ENCODE assay signal across 14 cellular contexts in the genomic region with DNA sequence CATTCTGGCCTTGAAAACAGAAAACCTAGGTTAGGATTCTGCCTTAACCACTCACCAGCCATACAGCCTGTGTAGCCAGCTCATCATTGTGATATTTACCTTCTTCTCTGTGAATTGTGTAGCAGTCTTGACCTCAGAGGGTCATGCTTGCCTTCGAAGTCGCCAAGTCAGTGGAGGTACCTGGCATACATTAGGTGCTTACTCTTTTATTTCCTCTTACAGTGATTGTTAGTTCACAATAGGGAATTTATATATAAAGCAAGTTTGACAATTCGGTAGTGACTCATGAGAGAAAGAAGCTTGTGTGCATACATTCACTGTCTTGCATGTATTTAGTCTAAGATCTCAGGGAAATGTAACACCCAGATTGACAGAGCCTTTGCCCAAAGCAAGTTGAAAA.
DNase-seq lines count a peak whose midpoint lies in the region; TF ChIP-seq lines count a peak whose summit lies in the region.
"Had no signal": no experiment of that assay in that cellular context is flagged by ENCODE, and none has a peak within 500 bp of the region (broad histone marks: within the 10 kb centered on the region; RNA-seq: fewer than 3 reads in every experiment).

No MANE protein-coding gene starts in this region.

- no peaks in the 10 kb centered on the region for H3K9me3 ChIP-seq in endodermal cell (ENCODE audit: control insufficient read depth, low read length)
- H3K9me3 ChIP-seq: A549, BE2C had no signal

- H3K27ac ChIP-seq in endodermal cell (ENCODE audit: low read depth, low read length) = no peak overlapping the region
- H3K27ac ChIP-seq: A549, C4-2B, HL-60 had no signal

- peaks cover 31% of the 10 kb centered on the region for H3K4me1 Mint-ChIP-seq in endodermal cell
- H3K4me1 Mint-ChIP-seq: CD4-positive, alpha-beta memory T cell had no signal

- no peak overlapping the region for H3K4me3 ChIP-seq in endodermal cell (ENCODE audit: low read length)
- H3K4me3 ChIP-seq: A549 had no signal

- no peaks in the 10 kb centered on the region for H3K36me3 ChIP-seq in endodermal cell (ENCODE audit: control insufficient read depth, insufficient read depth, low read length)
- H3K36me3 ChIP-seq: BE2C had no signal

- H3K36me3 Mint-ChIP-seq in endodermal cell (ENCODE audit: low read depth) = no peaks in the 10 kb centered on the region

- TF ChIP-seq CTCF in endodermal cell (conservative IDR thresholded peaks at IDR 0.05) (no peak), GM10248 (IDR thresholded peaks at IDR 0.05; ENCODE audit: control extremely low read depth, extremely low read depth, low read depth, missing control alignments) (no peak)

- H3K4me1 ChIP-seq in endodermal cell (ENCODE audit: control insufficient read depth, insufficient read depth, low read length) = no peaks in the 10 kb centered on the region
- H3K4me1 ChIP-seq: A549, BE2C had no signal

- peak overlapping the region; percentile 27 for H3K27ac Mint-ChIP-seq in endodermal cell
- H3K27ac Mint-ChIP-seq: CD4-positive, alpha-beta memory T cell had no signal

- H3K27me3 ChIP-seq in endodermal cell (ENCODE audit: control insufficient read depth, insufficient read depth, low read length, poor library complexity, severe bottlenecking) = no peaks in the 10 kb centered on the region
- H3K27me3 ChIP-seq: BE2C had no signal

- CTCF ChIA-PET in GM10248 (lab: Yijun Ruan, JAX) = interaction anchor here (0.9 kb wide), 1 partner anchor 21 kb away, joined by 3 read pairs; no protein-coding TSS in a partner anchor

- no peaks in the 10 kb centered on the region for H3K27me3 Mint-ChIP-seq in endodermal cell (ENCODE audit: insufficient read depth)
- H3K27me3 Mint-ChIP-seq: CD4-positive, alpha-beta memory T cell had no signal

- H3K9ac ChIP-seq in endodermal cell (ENCODE audit: extremely low read depth, low read length, poor library complexity, severe bottlenecking) = no peak overlapping the region

- no peaks in the 10 kb centered on the region for H3K9me3 Mint-ChIP-seq in endodermal cell
- H3K9me3 Mint-ChIP-seq: CD4-positive, alpha-beta memory T cell had no signal

- DNase-seq in amniotic epithelial cell (ENCODE audit: low read depth) = peak; percentile 9
- no peak for DNase-seq in endodermal cell
- peak; percentile 17 for DNase-seq in iris pigment epithelial cell (ENCODE audit: low read depth)
- DNase-seq in GM10248 (ENCODE audit: extremely low spot score) = no peak
- DNase-seq in ecto neural progenitor cell (ENCODE audit: low spot score) = no peak
- no peak for DNase-seq in activated T-cell treated with anti-CD3 and anti-CD28 coated beads, Interleukin-2, amount 50 U/mL, for 1 hour
- no peak for DNase-seq in NCI-H2081 (lab: John Stamatoyannopoulos, UW)
- DNase-seq: BE2C; CD4-positive, alpha-beta memory T cell; DMS79 treated with DMSO at 0.1 percent for 48 hours; EL had no signal

- POLR2A ChIA-PET in GM10248 (lab: Yijun Ruan, JAX) = no interaction called here

- no peak overlapping the region for H3K4me3 Mint-ChIP-seq in endodermal cell
- H3K4me3 Mint-ChIP-seq: CD4-positive, alpha-beta memory T cell had no signal

- 96% methylated on average over 3 of the region's 3 CpGs for WGBS in endodermal cell (ENCODE audit: insufficient coverage in 1 of 2, insufficient read length in 1 of 2), 2 experiments

Comparison
In these comparisons a context has a peak if more than half of its experiments do, and no peak if none do; other contexts are left out.
1. DNase-seq: peak in amniotic epithelial cell (single experiment) and iris pigment epithelial cell (single experiment); none in endodermal cell (single experiment), GM10248 (single experiment), ecto neural progenitor cell (single experiment), activated T-cell treated with anti-CD3 and anti-CD28 coated beads, Interleukin-2, amount 50 U/mL, for 1 hour (single experiment) and NCI-H2081 (0 of 2).